33 cellular contexts compared by ENCODE assay signal in genomic region chr1:154705544-154705943, GRCh38.
"Had no signal": no experiment of that assay in that cellular context is flagged by ENCODE, and none has a peak within 500 bp of the region (broad histone marks: within the 10 kb centered on the region; RNA-seq: fewer than 3 reads in every experiment).

No MANE protein-coding gene starts in this region.

- H3K9me3 Mint-ChIP-seq: activated B cell treated with CpG ODN at 0.5 μM for 24 hours; activated CD4-positive, alpha-beta memory T cell treated with anti-CD3 and anti-CD28 coated beads for 36 hours; activated CD4-positive, alpha-beta T cell treated with anti-CD3 and anti-CD28 coated beads, Interleukin-2, amount 10 ng/mL, durations not matched to agents 24 days and 14 days; activated CD8-positive, alpha-beta T cell treated with anti-CD3 and anti-CD28 coated beads for 36 hours; activated naive CD4-positive, alpha-beta T cell treated with anti-CD3 and anti-CD28 coated beads for 36 hours; activated naive CD8-positive, alpha-beta T cell treated with anti-CD3 and anti-CD28 coated beads, Interleukin-2, amount 50 U/mL, for 24 hours; activated T-cell treated with anti-CD3 and anti-CD28 coated beads, Interleukin-2, amount 50 U/mL, for 4 hours; activated T-cell treated with anti-CD3 and anti-CD28 coated beads, Interleukin-2, amount 50 U/mL, for 72 hours; activated T-helper 1 cell treated with anti-CD3 and anti-CD28 coated beads, Interleukin-12 subunit alpha, Interleukin-12 subunit beta, Interleukin-2, Interleukin-4 antibody, amounts not matched to agents 30 ng/mL and 10 ng/mL and 1 ng/mL, durations not matched to agents 14 hours and 24 hours and 36 hours; activated T-helper 17 cell treated with anti-CD3 and anti-CD28 coated beads, Interleukin-2, amount 50 U/mL, for 72 hours; brain; central memory CD8-positive, alpha-beta T cell; T-cell; T-helper 1 cell treated with Interleukin-12 subunit alpha and Interleukin-12 subunit beta and Interleukin-4 antibody, amounts not matched to agents 30 μg/mL and 1 μg/mL, for 36 hours; T-helper 2 cell treated with Interferon-gamma antibody and Interleukin-4, amounts not matched to agents 5 μg/mL and 100 μg/mL, for 36 hours had no signal

- H3K27me3 ChIP-seq: ascending aorta, cardiac muscle cell had no signal

- H3K27ac ChIP-seq: ascending aorta, cardiac muscle cell, VCaP had no signal

- H3K4me1 Mint-ChIP-seq: activated B cell treated with CpG ODN at 0.5 μM for 24 hours; activated naive CD8-positive, alpha-beta T cell treated with anti-CD3 and anti-CD28 coated beads, Interleukin-2, amount 10 ng/mL, durations not matched to agents 7 days and 5 days; activated T-helper 17 cell treated with anti-CD3 and anti-CD28 coated beads, Interleukin-2, amount 50 U/mL, for 72 hours; central memory CD8-positive, alpha-beta T cell; T-cell had no signal

- H3K36me3 ChIP-seq: ascending aorta, cardiac muscle cell had no signal

- H3K4me1 ChIP-seq: ascending aorta had no signal

- H3K27ac Mint-ChIP-seq: activated B cell treated with CpG ODN at 0.5 μM for 24 hours; activated CD4-positive, alpha-beta memory T cell treated with anti-CD3 and anti-CD28 coated beads for 36 hours; activated CD4-positive, alpha-beta T cell treated with anti-CD3 and anti-CD28 coated beads, Interleukin-2, amount 10 ng/mL, durations not matched to agents 24 days and 14 days; activated CD8-positive, alpha-beta T cell treated with anti-CD3 and anti-CD28 coated beads for 36 hours; activated naive CD4-positive, alpha-beta T cell treated with anti-CD3 and anti-CD28 coated beads for 36 hours; activated naive CD8-positive, alpha-beta T cell; activated naive CD8-positive, alpha-beta T cell treated with anti-CD3 and anti-CD28 coated beads, Interleukin-2, amount 10 ng/mL, durations not matched to agents 7 days and 5 days; activated naive CD8-positive, alpha-beta T cell treated with anti-CD3 and anti-CD28 coated beads, Interleukin-2, amount 50 U/mL, for 24 hours; activated T-cell treated with anti-CD3 and anti-CD28 coated beads, Interleukin-2, amount 50 U/mL, for 72 hours; activated T-helper 1 cell treated with anti-CD3 and anti-CD28 coated beads, Interleukin-12 subunit alpha, Interleukin-12 subunit beta, Interleukin-2, Interleukin-4 antibody, amounts not matched to agents 30 ng/mL and 10 ng/mL and 1 ng/mL, durations not matched to agents 14 hours and 24 hours and 36 hours; activated T-helper 17 cell treated with anti-CD3 and anti-CD28 coated beads, Interleukin-2, amount 50 U/mL, for 72 hours; brain; T-cell; T-helper 1 cell treated with Interleukin-12 subunit alpha and Interleukin-12 subunit beta and Interleukin-4 antibody, amounts not matched to agents 30 μg/mL and 1 μg/mL, for 36 hours; T-helper 2 cell treated with Interferon-gamma antibody and Interleukin-4, amounts not matched to agents 5 μg/mL and 100 μg/mL, for 36 hours had no signal

- ATAC-seq: activated CD8-positive, alpha-beta T cell treated with anti-CD3 and anti-CD28 coated beads for 36 hours; activated naive CD8-positive, alpha-beta T cell treated with anti-CD3 and anti-CD28 coated beads, Interleukin-2, amount 50 U/mL, for 24 hours; activated T-cell treated with anti-CD3 and anti-CD28 coated beads, Interleukin-2, amount 50 U/mL, for 4 hours; activated T-cell treated with anti-CD3 and anti-CD28 coated beads, Interleukin-2, amount 50 U/mL, for 72 hours; activated T-helper 17 cell treated with anti-CD3 and anti-CD28 coated beads, Interleukin-2, amount 50 U/mL, for 72 hours; T-cell had no signal

- H3K27me3 Mint-ChIP-seq: activated naive CD8-positive, alpha-beta T cell; brain had no signal

- H3K4me3 ChIP-seq: ascending aorta, cardiac muscle cell had no signal

- DNase-seq: activated B cell treated with CpG ODN at 0.5 μM for 24 hours; activated CD4-positive, alpha-beta memory T cell treated with anti-CD3 and anti-CD28 coated beads for 36 hours; activated CD4-positive, alpha-beta T cell treated with anti-CD3 and anti-CD28 coated beads, Interleukin-2, amount 10 ng/mL, durations not matched to agents 24 days and 14 days; activated CD4-positive, CD25-positive, alpha-beta regulatory T cell treated with anti-CD3 and anti-CD28 coated beads, Interleukin-2, amount 50 U/mL, for 72 hours; activated CD8-positive, alpha-beta memory T cell treated with anti-CD3 and anti-CD28 coated beads, Interleukin-2, amount 50 U/mL, for 4 hours; activated CD8-positive, alpha-beta T cell treated with anti-CD3 and anti-CD28 coated beads for 36 hours; activated effector memory CD4-positive, alpha-beta T cell treated with anti-CD3 and anti-CD28 coated beads, Interleukin-2, amount 50 U/mL, for 16 hours; activated gamma-delta T cell treated with Interleukin-2 at 50 U/mL for 16 hours; activated naive CD4-positive, alpha-beta T cell; activated naive CD4-positive, alpha-beta T cell treated with anti-CD3 and anti-CD28 coated beads for 36 hours; activated naive CD4-positive, alpha-beta T cell treated with anti-CD3 and anti-CD28 coated beads, Interleukin-2, amount 50 U/mL, for 16 hours; activated naive CD8-positive, alpha-beta T cell treated with anti-CD3 and anti-CD28 coated beads, Interleukin-2, amount 10 ng/mL, durations not matched to agents 7 days and 5 days; activated naive CD8-positive, alpha-beta T cell treated with anti-CD3 and anti-CD28 coated beads, Interleukin-2, amount 50 U/mL, for 24 hours; activated T-cell treated with anti-CD3 and anti-CD28 coated beads for 4 hours; activated T-cell treated with anti-CD3 and anti-CD28 coated beads, Interleukin-2, amount 50 U/mL, for 1 hour; activated T-cell treated with anti-CD3 and anti-CD28 coated beads, Interleukin-2, amount 50 U/mL, for 4 hours; activated T-cell treated with anti-CD3 and anti-CD28 coated beads, Interleukin-2, amount 50 U/mL, for 72 hours; amygdala; anterior cingulate cortex; cerebellar nuclear complex; T-cell; T-helper 2 cell; T-helper 9 cell had no signal

- H3K4me3 Mint-ChIP-seq: activated B cell treated with CpG ODN at 0.5 μM for 24 hours; activated CD4-positive, alpha-beta memory T cell treated with anti-CD3 and anti-CD28 coated beads for 36 hours; activated CD4-positive, alpha-beta T cell treated with anti-CD3 and anti-CD28 coated beads, Interleukin-2, amount 10 ng/mL, durations not matched to agents 24 days and 14 days; activated CD8-positive, alpha-beta T cell treated with anti-CD3 and anti-CD28 coated beads for 36 hours; activated naive CD4-positive, alpha-beta T cell treated with anti-CD3 and anti-CD28 coated beads for 36 hours; activated naive CD8-positive, alpha-beta T cell; activated naive CD8-positive, alpha-beta T cell treated with anti-CD3 and anti-CD28 coated beads, Interleukin-2, amount 10 ng/mL, durations not matched to agents 7 days and 5 days; activated naive CD8-positive, alpha-beta T cell treated with anti-CD3 and anti-CD28 coated beads, Interleukin-2, amount 50 U/mL, for 24 hours; activated T-cell treated with anti-CD3 and anti-CD28 coated beads, Interleukin-2, amount 50 U/mL, for 4 hours; activated T-cell treated with anti-CD3 and anti-CD28 coated beads, Interleukin-2, amount 50 U/mL, for 72 hours; activated T-helper 1 cell treated with anti-CD3 and anti-CD28 coated beads, Interleukin-12 subunit alpha, Interleukin-12 subunit beta, Interleukin-2, Interleukin-4 antibody, amounts not matched to agents 30 ng/mL and 10 ng/mL and 1 ng/mL, durations not matched to agents 14 hours and 24 hours and 36 hours; activated T-helper 17 cell treated with anti-CD3 and anti-CD28 coated beads, Interleukin-2, amount 50 U/mL, for 72 hours; brain; central memory CD8-positive, alpha-beta T cell; T-cell; T-helper 1 cell treated with Interleukin-12 subunit alpha and Interleukin-12 subunit beta and Interleukin-4 antibody, amounts not matched to agents 30 μg/mL and 1 μg/mL, for 36 hours; T-helper 2 cell treated with Interferon-gamma antibody and Interleukin-4, amounts not matched to agents 5 μg/mL and 100 μg/mL, for 36 hours had no signal

- H3K36me3 Mint-ChIP-seq: activated CD4-positive, alpha-beta memory T cell treated with anti-CD3 and anti-CD28 coated beads for 36 hours; activated naive CD8-positive, alpha-beta T cell; activated naive CD8-positive, alpha-beta T cell treated with anti-CD3 and anti-CD28 coated beads, Interleukin-2, amount 10 ng/mL, durations not matched to agents 7 days and 5 days; T-cell had no signal

- H3K9me3 ChIP-seq: ascending aorta had no signal
